ENCODE assay signal across 9 cellular contexts in the genomic region with DNA sequence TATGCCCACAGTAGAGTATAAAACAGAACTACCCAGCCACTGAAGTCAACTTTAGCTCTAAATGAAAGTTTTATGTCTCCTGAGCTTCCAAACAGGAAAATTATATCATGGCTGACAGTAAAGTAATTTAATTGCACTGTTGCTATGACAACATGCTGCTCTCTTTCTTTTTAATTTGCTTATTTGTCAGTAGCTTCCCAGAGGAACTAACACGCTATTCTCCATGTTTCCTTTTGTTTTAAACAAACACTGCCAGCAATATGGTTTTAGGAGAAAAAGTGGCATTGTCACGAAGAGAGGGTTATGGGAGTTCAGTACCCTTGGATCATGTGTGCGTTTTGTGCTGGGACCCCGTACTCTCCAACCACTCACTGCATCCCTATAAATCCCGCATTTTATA. TPM values are rescaled to one million over a fixed set of nuclear protein-coding genes. Genes with fewer than 3 reads are reported as not detected.
DNase-seq lines count a peak whose midpoint lies in the region; ATAC-seq and TF ChIP-seq lines count a peak whose summit lies in the region.
"Had no signal": no experiment of that assay in that cellular context is flagged by ENCODE, and none has a peak within 500 bp of the region (broad histone marks: within the 10 kb centered on the region; RNA-seq: fewer than 3 reads in every experiment).

No MANE protein-coding gene starts in this region.

- no peak for TF ChIP-seq POLR2A in ovary (IDR thresholded peaks at IDR 0.05)

- H3K4me1 ChIP-seq in OCI-LY3 (ENCODE audit: low read length) (peaks cover 12% of the 10 kb centered on the region), ovary (ENCODE audit: insufficient read depth) (peaks cover 17% of the 10 kb centered on the region)

- ATAC-seq in HG03439 (IDR thresholded peaks at IDR 0.05; ENCODE audit: unreplicated experiment) (no peak), GM18867 (IDR thresholded peaks at IDR 0.05; ENCODE audit: unreplicated experiment) (no peak)

- H3K4me1 Mint-ChIP-seq in Calu3 (ENCODE audit: low read depth, unreplicated experiment) = peaks cover 7% of the 10 kb centered on the region

- peaks cover 17% of the 10 kb centered on the region for H3K79me2 ChIP-seq in OCI-LY3 (ENCODE audit: low read length)

- CTCF ChIA-PET in Calu3 (lab: Charles Lee) = interaction anchor here (0.6 to 1.0 kb wide), 2 partner anchors 10 to 239 kb away, joined by 5 to 7 read pairs; no protein-coding TSS in a partner anchor

- H3K4me2 ChIP-seq in OCI-LY3 (ENCODE audit: low read length) = peak overlapping the region; percentile 90

- TF ChIP-seq CTCF in Calu3 (IDR thresholded peaks at IDR 0.05; ENCODE audit: unreplicated experiment) (no peak), OCI-LY3 (IDR thresholded peaks at IDR 0.05; ENCODE audit: low read depth, low read length) (no peak), epithelial cell of proximal tubule (conservative IDR thresholded peaks at IDR 0.05; ENCODE audit: low read depth, low read length) (no peak), ovary (IDR thresholded peaks at IDR 0.05) (no peak)

- peak overlapping the region; percentile 85 for H3K4me3 Mint-ChIP-seq in Calu3 (ENCODE audit: low read depth, unreplicated experiment)

- H4K20me1 ChIP-seq in OCI-LY3 (ENCODE audit: insufficient read depth, low read length) = peaks cover 10% of the 10 kb centered on the region; the same call in 1 of the 2 replicates

- H2AFZ ChIP-seq in OCI-LY3 (ENCODE audit: low read depth, low read length) = no peak overlapping the region

- H3K27me3 Mint-ChIP-seq in Calu3 (ENCODE audit: unreplicated experiment) = no peaks in the 10 kb centered on the region

- no peak overlapping the region for H3K27ac ChIP-seq in OCI-LY3 (ENCODE audit: low read length)
- peak overlapping the region; percentile 7 to 98 for H3K27ac ChIP-seq in ovary

- peaks cover 20% of the 10 kb centered on the region for H3K36me3 Mint-ChIP-seq in Calu3 (ENCODE audit: insufficient read depth, unreplicated experiment)

- intact Hi-C loops in Calu3 (cut with micrococcal nuclease; ENCODE audit: unreplicated experiment) = loop anchor here (10.0 kb wide), 1 partner anchor 200 kb away; no protein-coding TSS in a partner anchor
- intact Hi-C loops in ovary (cut with DNase I) = loop anchor here in 1 of 4 donors (5.0 to 10.0 kb wide), 2 partner anchors 200 to 373 kb away; no protein-coding TSS in a partner anchor

- no peak overlapping the region for H3K9ac ChIP-seq in OCI-LY3 (ENCODE audit: low read length)

- no peaks in the 10 kb centered on the region for H3K9me3 Mint-ChIP-seq in Calu3 (ENCODE audit: low read depth, unreplicated experiment)

- TSS peak; percentile 47 for BruUV-seq in Calu3 (replicated peaks; lab: Mats Ljungman, UMichigan)

- H3K9me3 ChIP-seq in OCI-LY3 (ENCODE audit: insufficient read depth, low read length) (no peaks in the 10 kb centered on the region), ovary (no peaks in the 10 kb centered on the region)

- H3K4me3 ChIP-seq in OCI-LY3 (ENCODE audit: low read length) (peak overlapping the region; percentile 94; the same call in 1 of the 2 replicates), epithelial cell of proximal tubule (ENCODE audit: low read depth, low read length) (peak overlapping the region; percentile 91), ovary (peak overlapping the region; percentile 84)

- DNase-seq in Calu3 (no peak), epithelial cell of proximal tubule (ENCODE audit: low read depth) (no peak), ovary (no peak), NCI-H1092 treated with DMSO at 0.1 percent for 48 hours (lab: John Stamatoyannopoulos, UW) (no peak), NCI-H82 treated with DMSO at 0.1 percent for 48 hours (lab: John Stamatoyannopoulos, UW; ENCODE audit: unreplicated experiment) (no peak)
- DNase-seq: NCI-H2171 treated with DMSO at 0.1 percent for 48 hours had no signal

- no peak for TF ChIP-seq EP300 in ovary (IDR thresholded peaks at IDR 0.05)

- H3K27me3 ChIP-seq in OCI-LY3 (ENCODE audit: low read depth, low read length) = no peaks in the 10 kb centered on the region
- H3K27me3 ChIP-seq in ovary = no peaks in the 10 kb centered on the region

- WGBS in ovary, 3 donors = 5 to 10% (median 6%) methylated on average over 5 of the region's 5 CpGs

- H3K36me3 ChIP-seq in OCI-LY3 (replicated peaks; ENCODE audit: low read depth, low read length) (peaks cover 14% of the 10 kb centered on the region), ovary (no peaks in the 10 kb centered on the region)

- H3K27ac Mint-ChIP-seq in Calu3 (ENCODE audit: unreplicated experiment) = no peak overlapping the region

RNA-seq across cellular contexts. Expression of a gene that starts 1.9 kb away (rescaled TPM):
- 11.8 and 12.1 TPM in 2 replicates for total RNA-seq in Calu3 (2022)
- 23.2 and 27.8 TPM in 2 replicates for total RNA-seq in epithelial cell of proximal tubule
- total RNA-seq in ovary = 100 to 1,000 TPM in 4 of 7 donors, 10 to 100 TPM in 3; 56.9 to 172 (median 117) TPM
- 10 to 100 TPM; 67.4 to 75.6 TPM for polyA plus RNA-seq in ovary
